In genomic region chr1:7146710-7147109, GRCh38 we compare ENCODE assay signal across 2 cellular contexts.
TF ChIP-seq lines count a peak whose summit lies in the region.

No MANE protein-coding gene starts in this region.

TF ChIP-seq in HepG2, 621 proteins besides CTCF, POLR2A, EP300 and RAD21:
- no peak for TF ChIP-seq TP53 (CRISPR knock-in tag; conservative IDR thresholded peaks at IDR 0.05)
- peak; percentile 22; the same call in 1 of the 2 replicates for TF ChIP-seq MNT (IDR thresholded peaks at IDR 0.05)

TF ChIP-seq in IMR-90, 13 proteins besides CTCF, POLR2A, EP300 and RAD21:
- TF ChIP-seq MXI1 (IDR thresholded peaks at IDR 0.05; ENCODE audit: borderline replicate concordance, low read depth, low read length) = no peak
- TF ChIP-seq BHLHE40 (IDR thresholded peaks at IDR 0.05; ENCODE audit: low read depth, low read length) = no peak
- no peak for TF ChIP-seq SMC3 (IDR thresholded peaks at IDR 0.05; ENCODE audit: low read depth, low read length)
- no peak for TF ChIP-seq USF2 (IDR thresholded peaks at IDR 0.05; ENCODE audit: low read depth, low read length)
- no peak for TF ChIP-seq FOS (IDR thresholded peaks at IDR 0.05; ENCODE audit: low read depth, low read length)
- no peak for TF ChIP-seq MAZ (IDR thresholded peaks at IDR 0.05; ENCODE audit: borderline replicate concordance, low read depth, low read length)
